20 cellular contexts compared by ENCODE assay signal in genomic region chr20:24353135-24353694, GRCh38.
DNase-seq lines count a peak whose midpoint lies in the region; ATAC-seq and TF ChIP-seq lines count a peak whose summit lies in the region.
"Had no signal": no experiment of that assay in that cellular context is flagged by ENCODE, and none has a peak within 500 bp of the region (broad histone marks: within the 10 kb centered on the region; RNA-seq: fewer than 3 reads in every experiment).

No MANE protein-coding gene starts in this region.

- no peak overlapping the region for H3K4me3 Mint-ChIP-seq in GM23338
- no peak overlapping the region for H3K4me3 Mint-ChIP-seq in activated T-helper 2 cell treated with anti-CD3 and anti-CD28 coated beads, Interferon-gamma antibody, Interleukin-2, Interleukin-4, amounts not matched to agents 10 μg/mL and 5 μg/mL and 100 μg/mL, durations not matched to agents 14 hours and 24 hours and 36 hours (ENCODE audit: low read depth)
- H3K4me3 Mint-ChIP-seq: CD4-positive, alpha-beta T cell; IgD-negative memory B cell had no signal

- H3K27ac ChIP-seq in GM23338 (ENCODE audit: low read depth) (no peak overlapping the region), dorsolateral prefrontal cortex (peak overlapping the region in 49 of 59 donors; percentile 4 to 81 (median 57)), brain microvascular endothelial cell (no peak overlapping the region), A673 (ENCODE audit: low read depth, low read length, poor library complexity, severe bottlenecking) (no peak overlapping the region)
- H3K27ac ChIP-seq: C4-2B had no signal

- peaks cover 5% of the 10 kb centered on the region; the same call in 1 of the 2 replicates for H3K4me1 ChIP-seq in GM23338 (ENCODE audit: insufficient read depth)
- H3K4me1 ChIP-seq in A673 (ENCODE audit: insufficient read depth, low read length, poor library complexity, severe bottlenecking): no peaks in the 10 kb centered on the region
- H3K4me1 ChIP-seq: BE2C, Caco-2 had no signal

- POLR2A ChIA-PET in A673 (lab: Charles Lee; ENCODE audit: low non-redundant PET): no interaction called here

- H3K36me3 ChIP-seq in GM23338 (ENCODE audit: insufficient read depth) (no peaks in the 10 kb centered on the region), brain microvascular endothelial cell (replicated peaks) (no peaks in the 10 kb centered on the region), A673 (ENCODE audit: insufficient read depth, low read length, poor library complexity, severe bottlenecking) (no peaks in the 10 kb centered on the region)
- H3K36me3 ChIP-seq: BE2C had no signal

- no peaks in the 10 kb centered on the region for H3K79me2 ChIP-seq in GM23338 (replicated peaks; ENCODE audit: insufficient read depth)

- no peaks in the 10 kb centered on the region for H4K20me1 ChIP-seq in GM23338 (replicated peaks; ENCODE audit: insufficient read depth)

- no peak for TF ChIP-seq CTCF in GM23338 (conservative IDR thresholded peaks at IDR 0.05; ENCODE audit: low read depth in 2 of 2)
- no peak for TF ChIP-seq CTCF in dorsolateral prefrontal cortex (IDR thresholded peaks at IDR 0.05 in 54 of 56, conservative IDR thresholded peaks at IDR 0.05 in 2 of 56; ENCODE audit: low read depth in 1 of 56, partially characterized antibody in 56 of 56)
- no peak for TF ChIP-seq CTCF in brain microvascular endothelial cell (IDR thresholded peaks at IDR 0.05; ENCODE audit: low read depth, low read length, missing control alignments)
- TF ChIP-seq CTCF in A673 (conservative IDR thresholded peaks at IDR 0.05; ENCODE audit: low read depth, low read length): no peak

- H3K27me3 Mint-ChIP-seq in GM23338 (ENCODE audit: insufficient read depth, low read depth, poor library complexity): peaks cover 2% of the 10 kb centered on the region
- H3K27me3 Mint-ChIP-seq in activated T-helper 2 cell treated with anti-CD3 and anti-CD28 coated beads, Interferon-gamma antibody, Interleukin-2, Interleukin-4, amounts not matched to agents 10 μg/mL and 5 μg/mL and 100 μg/mL, durations not matched to agents 14 hours and 24 hours and 36 hours (ENCODE audit: low read depth): peaks cover 5% of the 10 kb centered on the region
- H3K27me3 Mint-ChIP-seq: CD4-positive, alpha-beta T cell; IgD-negative memory B cell had no signal

- no peak overlapping the region for H3K4me3 ChIP-seq in GM23338
- peak overlapping the region in 1 of 59 donors; percentile 24 for H3K4me3 ChIP-seq in dorsolateral prefrontal cortex
- no peak overlapping the region for H3K4me3 ChIP-seq in brain microvascular endothelial cell (ENCODE audit: low read depth, low read length)
- H3K4me3 ChIP-seq in A673 (ENCODE audit: low read depth, low read length, poor library complexity, severe bottlenecking): no peak overlapping the region

- in situ Hi-C loops in brain microvascular endothelial cell (cut with HindIII; ENCODE audit: low pct_ligation_motif_present, low sequenced_read_pairs): no loop called here

- H3K36me3 Mint-ChIP-seq in GM23338 (ENCODE audit: low read depth): no peaks in the 10 kb centered on the region
- no peaks in the 10 kb centered on the region for H3K36me3 Mint-ChIP-seq in activated T-helper 2 cell treated with anti-CD3 and anti-CD28 coated beads, Interferon-gamma antibody, Interleukin-2, Interleukin-4, amounts not matched to agents 10 μg/mL and 5 μg/mL and 100 μg/mL, durations not matched to agents 14 hours and 24 hours and 36 hours (ENCODE audit: low read depth)
- H3K36me3 Mint-ChIP-seq: IgD-negative memory B cell had no signal

- DNase-seq in GM23338 (ENCODE audit: low spot score) (peak; percentile 30), dorsolateral prefrontal cortex (no peak), left kidney (ENCODE audit: low read depth, low spot score) (peak; percentile 63), putamen (ENCODE audit: low spot score) (peak; percentile 19), cerebellar nuclear complex (lab: John Stamatoyannopoulos, UW) (no peak), brain microvascular endothelial cell (no peak), A673 (ENCODE audit: low spot score) (no peak)
- DNase-seq in activated T-helper 2 cell treated with anti-CD3 and anti-CD28 coated beads, Interferon-gamma antibody, Interleukin-2, Interleukin-4, amounts not matched to agents 10 μg/mL and 5 μg/mL and 100 μg/mL, durations not matched to agents 14 hours and 24 hours and 36 hours (ENCODE audit: low spot score): no peak
- DNase-seq: ACHN; BE2C; Caco-2; CD4-positive, alpha-beta T cell; GDM1; GOT3; H7; KBM-7 had no signal

- H3K27ac Mint-ChIP-seq in GM23338: no peak overlapping the region
- no peak overlapping the region for H3K27ac Mint-ChIP-seq in activated T-helper 2 cell treated with anti-CD3 and anti-CD28 coated beads, Interferon-gamma antibody, Interleukin-2, Interleukin-4, amounts not matched to agents 10 μg/mL and 5 μg/mL and 100 μg/mL, durations not matched to agents 14 hours and 24 hours and 36 hours
- H3K27ac Mint-ChIP-seq: CD4-positive, alpha-beta T cell; IgD-negative memory B cell had no signal

- H3K9me2 ChIP-seq in GM23338 (ENCODE audit: insufficient read depth): peaks cover 4% of the 10 kb centered on the region; the same call in 1 of the 2 replicates

- BruUV-seq in A673 (replicated peaks; lab: Mats Ljungman, UMichigan): no TSS peak

- CTCF ChIA-PET in A673 (lab: Charles Lee): interaction anchor here (0.6 kb wide), 1 partner anchor 560 kb away, joined by 8 read pairs; no protein-coding TSS in a partner anchor

- H3K4me2 ChIP-seq in GM23338: no peak overlapping the region

- H3K9me3 Mint-ChIP-seq in GM23338: no peaks in the 10 kb centered on the region
- H3K9me3 Mint-ChIP-seq in activated T-helper 2 cell treated with anti-CD3 and anti-CD28 coated beads, Interferon-gamma antibody, Interleukin-2, Interleukin-4, amounts not matched to agents 10 μg/mL and 5 μg/mL and 100 μg/mL, durations not matched to agents 14 hours and 24 hours and 36 hours: no peaks in the 10 kb centered on the region
- H3K9me3 Mint-ChIP-seq: CD4-positive, alpha-beta T cell; IgD-negative memory B cell had no signal

- H3F3A ChIP-seq in GM23338 (replicated peaks; ENCODE audit: low read depth): no peaks in the 10 kb centered on the region

- no peaks in the 10 kb centered on the region for H3K9me3 ChIP-seq in A673 (ENCODE audit: low read depth, low read length, poor library complexity, severe bottlenecking)
- H3K9me3 ChIP-seq: BE2C, Caco-2 had no signal

- ATAC-seq in GM23338: peak; percentile 79
- ATAC-seq: HCT116, HepG2 had no signal

- peaks cover 15% of the 10 kb centered on the region; the same call in 2 of the 3 replicates for H3K4me1 Mint-ChIP-seq in GM23338
- no peaks in the 10 kb centered on the region for H3K4me1 Mint-ChIP-seq in activated T-helper 2 cell treated with anti-CD3 and anti-CD28 coated beads, Interferon-gamma antibody, Interleukin-2, Interleukin-4, amounts not matched to agents 10 μg/mL and 5 μg/mL and 100 μg/mL, durations not matched to agents 14 hours and 24 hours and 36 hours (ENCODE audit: low read depth)
- H3K4me1 Mint-ChIP-seq: IgD-negative memory B cell had no signal

- H2AFZ ChIP-seq in GM23338: no peak overlapping the region

- intact Hi-C loops in dorsolateral prefrontal cortex (cut with DNase I): no loop called here
- intact Hi-C loops in activated T-helper 2 cell treated with anti-CD3 and anti-CD28 coated beads, Interferon-gamma antibody, Interleukin-2, Interleukin-4, amounts not matched to agents 10 μg/mL and 5 μg/mL and 100 μg/mL, durations not matched to agents 14 hours and 24 hours and 36 hours (cut with micrococcal nuclease): no loop called here
- intact Hi-C loops in A673 (cut with micrococcal nuclease; ENCODE audit: unreplicated experiment): no loop called here

- H3K27me3 ChIP-seq in GM23338 (ENCODE audit: insufficient read depth): no peaks in the 10 kb centered on the region
- no peaks in the 10 kb centered on the region for H3K27me3 ChIP-seq in dorsolateral prefrontal cortex
- H3K27me3 ChIP-seq in brain microvascular endothelial cell (replicated peaks): no peaks in the 10 kb centered on the region
- H3K27me3 ChIP-seq in A673 (replicated peaks; ENCODE audit: insufficient read depth, low read depth, low read length, poor library complexity): no peaks in the 10 kb centered on the region
- H3K27me3 ChIP-seq: BE2C had no signal

TF ChIP-seq in GM23338, 12 proteins besides CTCF, POLR2A, EP300 and RAD21 (continues in another document):
- no peak for TF ChIP-seq REST (IDR thresholded peaks at IDR 0.05; ENCODE audit: unreplicated experiment)
- no peak for TF ChIP-seq POLR2AphosphoS5 (IDR thresholded peaks at IDR 0.05; ENCODE audit: low read depth)
- no peak for TF ChIP-seq EZH2phosphoT487 (IDR thresholded peaks at IDR 0.05; ENCODE audit: unreplicated experiment)
- TF ChIP-seq ZNF331 (CRISPR knock-in tag; IDR thresholded peaks at IDR 0.05; ENCODE audit: low read depth): no peak
- no peak for TF ChIP-seq NANOG (IDR thresholded peaks at IDR 0.05; ENCODE audit: borderline replicate concordance)
- TF ChIP-seq STAT1 (IDR thresholded peaks at IDR 0.05; ENCODE audit: unreplicated experiment): no peak
- TF ChIP-seq EZH2 (IDR thresholded peaks at IDR 0.05; ENCODE audit: low read depth, unreplicated experiment): no peak
- TF ChIP-seq JUNB (IDR thresholded peaks at IDR 0.05; ENCODE audit: unreplicated experiment): no peak

Comparison
In these comparisons a context has a peak if more than half of its experiments do, and no peak if none do; other contexts are left out.
1. DNase-seq: peak in GM23338 (single experiment), left kidney (single experiment) and putamen (single experiment); none in dorsolateral prefrontal cortex (0 of 10), cerebellar nuclear complex (0 of 2), activated T-helper 2 cell treated with anti-CD3 and anti-CD28 coated beads, Interferon-gamma antibody, Interleukin-2, Interleukin-4, amounts not matched to agents 10 μg/mL and 5 μg/mL and 100 μg/mL, durations not matched to agents 14 hours and 24 hours and 36 hours (single experiment), brain microvascular endothelial cell (single experiment) and A673 (single experiment).
2. H3K27ac ChIP-seq: peak in dorsolateral prefrontal cortex (49 of 59); none in GM23338 (single experiment), brain microvascular endothelial cell (single experiment) and A673 (single experiment).